Comparison of ENCODE assay signal across 9 cellular contexts in the genomic region with DNA sequence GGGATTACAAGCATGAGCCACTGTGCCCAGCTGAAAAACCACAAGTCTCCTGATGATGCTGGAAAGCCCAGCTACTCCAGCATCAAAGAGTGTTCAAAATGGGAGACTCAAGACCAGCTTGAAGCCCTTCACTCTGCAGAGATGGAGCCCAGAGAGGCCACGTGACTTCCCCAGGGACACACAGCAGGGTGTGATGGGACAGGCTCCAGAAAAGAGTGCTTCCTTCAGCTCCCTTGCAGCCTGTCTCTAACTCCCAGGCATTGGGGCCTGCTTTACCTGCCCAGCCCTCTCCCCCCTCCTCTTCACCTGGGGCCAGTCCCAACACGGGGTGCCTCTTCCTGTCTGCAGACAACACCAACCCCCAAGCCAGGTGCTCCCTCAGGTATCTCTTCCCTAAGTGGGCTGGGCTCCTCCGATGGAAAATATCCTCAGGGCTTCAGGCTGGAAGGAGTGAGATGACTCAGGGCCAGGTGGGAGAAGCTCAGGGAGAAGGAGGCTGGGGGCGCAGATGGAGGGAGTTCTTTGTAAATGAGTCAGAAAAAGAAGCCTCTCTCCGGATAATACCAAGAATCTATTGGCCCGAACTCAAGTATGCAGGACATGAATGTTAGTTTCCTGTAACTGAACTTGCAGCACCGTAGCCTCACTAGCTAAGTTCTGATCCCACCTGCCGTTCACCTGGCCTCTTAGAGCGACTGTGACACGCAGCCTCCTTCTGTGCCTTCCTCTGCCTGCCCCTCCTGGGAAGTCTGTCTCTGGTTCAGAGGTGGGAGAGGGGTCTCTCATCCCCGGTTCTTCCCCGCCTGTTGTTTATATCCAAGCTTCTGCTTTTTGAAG.
DNase-seq lines count a peak whose midpoint lies in the region; ATAC-seq, FAIRE-seq and TF ChIP-seq lines count a peak whose summit lies in the region.
"Had no signal": no experiment of that assay in that cellular context is flagged by ENCODE, and none has a peak within 500 bp of the region (broad histone marks: within the 10 kb centered on the region; RNA-seq: fewer than 3 reads in every experiment).

No MANE protein-coding gene starts in this region.

- peak; percentile 91 for FAIRE-seq in endothelial cell of umbilical vein (lab: Jason Lieb, UNC)

- H3K4me1 ChIP-seq in endothelial cell of umbilical vein (ENCODE audit: control insufficient read depth, extremely low read depth, insufficient read depth, low read length) = peaks cover 22% of the 10 kb centered on the region

- no peaks in the 10 kb centered on the region for H3K9me3 ChIP-seq in endothelial cell of umbilical vein (replicated peaks; ENCODE audit: control insufficient read depth, insufficient read depth, low read length)

- no peak overlapping the region for H3K27ac Mint-ChIP-seq in activated T-helper 17 cell treated with anti-CD3 and anti-CD28 coated beads, Interleukin-2, amount 50 U/mL, for 72 hours

- H3K4me3 ChIP-seq in endothelial cell of umbilical vein (replicated peaks in 1 of 3; ENCODE audit: insufficient read depth in 1 of 3, low read depth in 1 of 3, low read length in 3 of 3) (peak overlapping the region in 1 of 3 experiments; percentile 11), coronary artery (no peak overlapping the region)

- DNase-seq in Caki2 (ENCODE audit: low read depth) = peak; percentile 96
- DNase-seq in NCI-H2196 (lab: John Stamatoyannopoulos, UW; ENCODE audit: unreplicated experiment) = peak; percentile 38
- DNase-seq in endothelial cell of umbilical vein (ENCODE audit: low read depth, low spot score) = peak; percentile 76
- peak; percentile 33 for DNase-seq in omental fat pad (ENCODE audit: low spot score)
- no peak for DNase-seq in coronary artery (ENCODE audit: low spot score)
- no peak for DNase-seq in left ventricle myocardium superior
- DNase-seq: NCI-H2081 had no signal

- H3K27me3 ChIP-seq in endothelial cell of umbilical vein (ENCODE audit: control insufficient read depth in 2 of 2, insufficient read depth in 2 of 2, low read length in 2 of 2) = peaks cover 0 to 2% of the 10 kb centered on the region in 2 experiments

- no peaks in the 10 kb centered on the region for H3K27me3 Mint-ChIP-seq in activated T-helper 17 cell treated with anti-CD3 and anti-CD28 coated beads, Interleukin-2, amount 50 U/mL, for 72 hours

- no peaks in the 10 kb centered on the region for H4K20me1 ChIP-seq in endothelial cell of umbilical vein (replicated peaks; ENCODE audit: control insufficient read depth, extremely low read depth, insufficient read depth, low read length)

- in situ Hi-C loops in Caki2 (cut with HindIII; ENCODE audit: low pct_unique_long_range_greater_than_20kb, low sequenced_read_pairs) = no loop called here

- ATAC-seq in omental fat pad (ENCODE audit: low FRiP score) (peak; percentile 83), GM18867 (IDR thresholded peaks at IDR 0.05; ENCODE audit: unreplicated experiment) (no peak), left ventricle myocardium superior (no peak)
- ATAC-seq in activated T-helper 17 cell treated with anti-CD3 and anti-CD28 coated beads, Interleukin-2, amount 50 U/mL, for 72 hours (replicated peaks) = no peak

- no peak for TF ChIP-seq POLR2A in endothelial cell of umbilical vein (IDR thresholded peaks at IDR 0.05; ENCODE audit: low read depth, low read length)

- H3K79me2 ChIP-seq in endothelial cell of umbilical vein (ENCODE audit: control insufficient read depth, insufficient read depth, low read length) = no peaks in the 10 kb centered on the region

- intact Hi-C loops in endothelial cell of umbilical vein (cut with micrococcal nuclease) = loop anchor here (1.0 kb wide), 2 partner anchors 37 to 54 kb away; no protein-coding TSS in a partner anchor
- intact Hi-C loops in left ventricle myocardium superior (cut with micrococcal nuclease) = no loop called here

- no peaks in the 10 kb centered on the region for H3K36me3 ChIP-seq in endothelial cell of umbilical vein (ENCODE audit: control insufficient read depth in 2 of 2, extremely low read depth in 1 of 2, insufficient read depth in 2 of 2, low read length in 2 of 2)

- dilution Hi-C loops in endothelial cell of umbilical vein (cut with MboI; ENCODE audit: extremely low pct_ligation_motif_present, low sequenced_read_pairs) = no loop called here

- H3K4me3 Mint-ChIP-seq in activated T-helper 17 cell treated with anti-CD3 and anti-CD28 coated beads, Interleukin-2, amount 50 U/mL, for 72 hours = no peak overlapping the region

- BruUV-seq in endothelial cell of umbilical vein (replicated peaks; lab: Mats Ljungman, UMichigan) = no TSS peak

- CTCF ChIA-PET in endothelial cell of umbilical vein (lab: Charles Lee) = interaction anchor here (1.1 to 1.6 kb wide), 5 partner anchors 9 to 66 kb away, joined by 3 to 8 read pairs (median 4); no protein-coding TSS in a partner anchor

- no peak overlapping the region for H3K9ac ChIP-seq in endothelial cell of umbilical vein (replicated peaks; ENCODE audit: extremely low read depth, insufficient read depth, low read length)

- H3K27ac ChIP-seq in endothelial cell of umbilical vein (ENCODE audit: insufficient read depth, low read depth, low read length) (peak overlapping the region; percentile 13), coronary artery (no peak overlapping the region)

- no peaks in the 10 kb centered on the region for H3K36me3 Mint-ChIP-seq in activated T-helper 17 cell treated with anti-CD3 and anti-CD28 coated beads, Interleukin-2, amount 50 U/mL, for 72 hours (ENCODE audit: low read depth)

- H2AFZ ChIP-seq in endothelial cell of umbilical vein (ENCODE audit: low read depth, low read length) = no peak overlapping the region

- POLR2A ChIA-PET in endothelial cell of umbilical vein (lab: Charles Lee) = interaction anchor here (0.8 to 1.4 kb wide), 2 partner anchors 15 to 38 kb away, joined by 3 to 4 read pairs; no protein-coding TSS in a partner anchor

- peak overlapping the region; percentile 34 for H3K4me2 ChIP-seq in endothelial cell of umbilical vein (ENCODE audit: insufficient read depth, low read length)

- H3K4me1 Mint-ChIP-seq in activated T-helper 17 cell treated with anti-CD3 and anti-CD28 coated beads, Interleukin-2, amount 50 U/mL, for 72 hours = no peaks in the 10 kb centered on the region

- no peaks in the 10 kb centered on the region for H3K9me1 ChIP-seq in endothelial cell of umbilical vein (replicated peaks; ENCODE audit: control insufficient read depth, extremely low read depth, insufficient read depth, low read length)

- no peaks in the 10 kb centered on the region for H3K9me3 Mint-ChIP-seq in activated T-helper 17 cell treated with anti-CD3 and anti-CD28 coated beads, Interleukin-2, amount 50 U/mL, for 72 hours

- TF ChIP-seq CTCF in endothelial cell of umbilical vein (IDR thresholded peaks at IDR 0.05; ENCODE audit: extremely low read depth in 1 of 2, insufficient read depth in 1 of 2, low read depth in 1 of 2, low read length in 2 of 2) (no peak), omental fat pad (IDR thresholded peaks at IDR 0.05) (no peak), coronary artery (IDR thresholded peaks at IDR 0.05) (no peak)

TF ChIP-seq in endothelial cell of umbilical vein, 7 proteins besides CTCF, POLR2A, EP300 and RAD21:
- TF ChIP-seq GATA2 (IDR thresholded peaks at IDR 0.05; ENCODE audit: insufficient read depth, insufficient read length, low read depth, low read length) (no peak), MYC (IDR thresholded peaks at IDR 0.05; ENCODE audit: low read depth, low read length) (no peak), MAX (IDR thresholded peaks at IDR 0.05; ENCODE audit: insufficient read depth, insufficient read length) (no peak), EZH2 (IDR thresholded peaks at IDR 0.05; ENCODE audit: borderline replicate concordance, low read depth, low read length, severe bottlenecking) (no peak), POLR2AphosphoS5 (IDR thresholded peaks at IDR 0.05; ENCODE audit: insufficient read depth, low read depth, low read length) (peak; percentile 33), JUN (IDR thresholded peaks at IDR 0.05; ENCODE audit: borderline replicate concordance, insufficient read depth, insufficient read length, low read depth) (peak; percentile 67), FOS (IDR thresholded peaks at IDR 0.05; ENCODE audit: borderline replicate concordance, insufficient read depth, low read length) (peak; percentile 89)

Comparison
In these comparisons a context has a peak if more than half of its experiments do, and no peak if none do; other contexts are left out.
1. DNase-seq: peak in Caki2 (single experiment), NCI-H2196 (single experiment), endothelial cell of umbilical vein (single experiment) and omental fat pad (single experiment); none in coronary artery (single experiment) and left ventricle myocardium superior (single experiment).